ENCODE assay signal across 8 cellular contexts in the genomic region with DNA sequence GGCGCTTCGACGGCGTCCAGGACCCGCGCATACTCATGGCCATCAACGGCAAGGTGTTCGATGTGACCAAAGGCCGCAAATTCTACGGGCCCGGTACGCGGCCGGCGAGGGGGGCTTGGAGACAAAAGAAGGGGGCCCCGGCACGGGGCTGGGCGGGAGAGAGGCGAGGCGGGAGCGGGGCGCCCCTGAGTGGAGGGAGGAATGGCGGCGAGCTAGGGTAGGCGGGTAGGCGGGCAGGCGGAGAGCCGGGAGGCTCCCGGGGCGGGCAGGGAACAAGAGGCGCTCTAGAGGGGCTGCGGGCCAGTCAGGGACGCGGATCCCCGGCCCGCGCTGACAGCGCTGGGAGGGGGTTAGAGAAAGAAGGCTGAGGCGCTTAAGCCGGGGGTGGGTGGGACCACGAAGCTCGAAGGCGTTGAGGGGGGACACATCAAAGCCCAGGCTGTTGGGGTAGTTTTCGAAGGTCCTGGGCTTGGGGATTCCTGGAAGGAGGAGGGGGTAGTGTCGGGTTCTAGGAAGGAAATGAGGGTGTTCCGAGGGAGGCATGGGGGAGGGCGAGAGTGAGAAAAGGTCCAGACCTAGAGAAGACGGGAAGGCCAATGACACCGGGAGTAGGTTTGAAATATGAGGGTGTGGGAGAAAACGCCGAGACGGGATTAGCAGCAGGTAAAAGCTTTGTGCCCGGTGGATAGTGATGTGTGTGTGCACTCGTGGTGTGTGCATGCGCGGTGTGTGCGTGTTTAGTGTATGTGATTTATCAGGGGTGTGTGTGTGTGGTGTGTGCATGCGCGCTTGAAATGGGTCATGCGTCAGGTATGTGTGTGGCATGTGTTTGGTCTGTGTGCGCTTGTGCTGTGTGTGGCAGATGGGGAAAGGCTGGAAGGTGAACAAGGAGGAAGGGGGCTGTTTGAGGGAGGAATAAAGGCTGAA. TPM values are rescaled to one million over a fixed set of nuclear protein-coding genes. Genes with fewer than 3 reads are reported as not detected.
DNase-seq lines count a peak whose midpoint lies in the region; ATAC-seq and TF ChIP-seq lines count a peak whose summit lies in the region.

No MANE protein-coding gene starts in this region.

- H3K27ac ChIP-seq in SJCRH30 (peak overlapping the region; percentile 66), adrenal gland (peak overlapping the region; percentile 72 to 88 (median 81)), right cardiac atrium (ENCODE audit: low read length) (peak overlapping the region; percentile 90)

- H3K4me3 ChIP-seq in SJCRH30 (peak overlapping the region; percentile 85), adrenal gland (peak overlapping the region; percentile 18 to 79 (median 51)), right cardiac atrium (ENCODE audit: low read length) (peak overlapping the region; percentile 84)

- intact Hi-C loops in adrenal gland (cut with DNase I) = no loop called here
- intact Hi-C loops in right cardiac atrium (cut with DNase I) = no loop called here

- TF ChIP-seq POLR2A in adrenal gland (IDR thresholded peaks at IDR 0.05) = peak; percentile 16 to 61

- WGBS in adrenal gland, 4 donors = 1 to 54% (median 15%) methylated on average over 18 to 61 of the region's 61 CpGs
- WGBS in right cardiac atrium = under 1% methylated on average over 61 of the region's 61 CpGs

- ATAC-seq in HG03139 (IDR thresholded peaks at IDR 0.05; ENCODE audit: unreplicated experiment) (peak; percentile 19), right cardiac atrium (peak; percentile 46 to 67)

- TF ChIP-seq CTCF in adrenal gland (IDR thresholded peaks at IDR 0.05) = no peak

- no peaks in the 10 kb centered on the region for H3K9me3 ChIP-seq in SJCRH30 (replicated peaks)
- no peaks in the 10 kb centered on the region for H3K9me3 ChIP-seq in adrenal gland (replicated peaks in 1 of 3)
- no peaks in the 10 kb centered on the region for H3K9me3 ChIP-seq in right cardiac atrium (ENCODE audit: control insufficient read depth, low read length)

- H3K36me3 ChIP-seq in SJCRH30 = peaks cover 35% of the 10 kb centered on the region
- H3K36me3 ChIP-seq in adrenal gland (replicated peaks in 1 of 2) = no peaks in the 10 kb centered on the region

- H3K27me3 ChIP-seq in SJCRH30 = peaks cover 10% of the 10 kb centered on the region
- H3K27me3 ChIP-seq in adrenal gland = peaks cover 2% of the 10 kb centered on the region
- no peaks in the 10 kb centered on the region for H3K27me3 ChIP-seq in right cardiac atrium (ENCODE audit: control insufficient read depth, insufficient read depth)

- peak; percentile 19 for DNase-seq in NK-92 treated with Interleukin-12 subunit alpha and Interleukin-12 subunit beta, amount 100 ng/mL, for 24 hours (lab: John Stamatoyannopoulos, UW)
- DNase-seq in NK-92 (lab: John Stamatoyannopoulos, UW; ENCODE audit: unreplicated experiment) (no peak), SJCRH30 (peak; percentile 59 to 63), adrenal gland (peak; percentile 31 to 71 (median 38)), right cardiac atrium (peak; percentile 18 to 73 (median 62)), putamen (ENCODE audit: low spot score) (peak; percentile 22), COLO829 (ENCODE audit: low spot score) (no peak)

- H3K4me1 ChIP-seq in SJCRH30 (peaks cover 24% of the 10 kb centered on the region), adrenal gland (replicated peaks in 1 of 2) (peaks cover 0 to 4% of the 10 kb centered on the region in 2 donors), right cardiac atrium (ENCODE audit: control insufficient read depth, insufficient read depth, low read length) (peaks cover 2% of the 10 kb centered on the region)

RNA-seq across cellular contexts. Expression of a gene that starts 0.8 kb away (rescaled TPM):
- 361 and 368 TPM in 2 replicates for total RNA-seq in SJCRH30 (2014; rRNA removed; shearing (Covaris generic))
- total RNA-seq in adrenal gland = 100 to 1,000 TPM; 165 to 434 (median 249) TPM
- 100 to 1,000 TPM in 2 of 3 donors, 10 to 100 TPM in 1; 82.8 to 637 (median 141) TPM for polyA plus RNA-seq in adrenal gland
- total RNA-seq in right cardiac atrium = 10 to 100 TPM; 26.9 to 38.0 (median 30.6) TPM
- 36.9 TPM for polyA plus RNA-seq in right cardiac atrium

Comparison
In these comparisons a context has a peak if more than half of its experiments do, and no peak if none do; other contexts are left out.
1. DNase-seq: peak in NK-92 treated with Interleukin-12 subunit alpha and Interleukin-12 subunit beta, amount 100 ng/mL, for 24 hours (single experiment), SJCRH30 (2 of 2), adrenal gland (7 of 7), right cardiac atrium (3 of 3) and putamen (single experiment); none in NK-92 (single experiment) and COLO829 (single experiment).
2. Peak in every context shown above with its lines, with median percentiles within 50 percentile points of each other: H3K27ac ChIP-seq and H3K4me3 ChIP-seq.